9 cellular contexts compared by ENCODE assay signal in genomic region chr15:74817370-74817737, GRCh38. TPM values are rescaled to one million over a fixed set of nuclear protein-coding genes. Genes with fewer than 3 reads are reported as not detected.
A peak's percentile ranks its signal among the peaks of the same experiment; 100 is the strongest.
DNase-seq lines count a peak whose midpoint lies in the region; ATAC-seq and TF ChIP-seq lines count a peak whose summit lies in the region.
"Had no signal": no experiment of that assay in that cellular context is flagged by ENCODE, and none has a peak within 500 bp of the region (broad histone marks: within the 10 kb centered on the region; RNA-seq: fewer than 3 reads in every experiment).

No MANE protein-coding gene starts in this region.

- no peaks in the 10 kb centered on the region for H3K36me3 Mint-ChIP-seq in naive thymus-derived CD8-positive, alpha-beta T cell
- no peaks in the 10 kb centered on the region for H3K36me3 Mint-ChIP-seq in T-cell

- no peaks in the 10 kb centered on the region for H3K36me3 ChIP-seq in left lung

- intact Hi-C loops in left lung (cut with DNase I): no loop called here

- H3K4me3 ChIP-seq in AG09309 (ENCODE audit: control insufficient read depth, low read depth, low read length) (no peak overlapping the region), cardiac fibroblast (replicated peaks in 1 of 2; ENCODE audit: low read depth in 2 of 2, low read length in 2 of 2) (no peak overlapping the region), left lung (no peak overlapping the region)

- peaks cover 0 to 6% of the 10 kb centered on the region in 2 donors for H3K27me3 ChIP-seq in left lung

- TF ChIP-seq CTCF in AG09309 (IDR thresholded peaks at IDR 0.05; ENCODE audit: control insufficient read depth, insufficient read depth, low read depth, low read length, missing control alignments): peak; percentile 33
- peak; percentile 41 for TF ChIP-seq CTCF in cardiac fibroblast (IDR thresholded peaks at IDR 0.05; ENCODE audit: low read depth, low read length)
- no peak for TF ChIP-seq CTCF in left lung (IDR thresholded peaks at IDR 0.05)

- H3K4me3 Mint-ChIP-seq in naive thymus-derived CD8-positive, alpha-beta T cell: no peak overlapping the region
- H3K4me3 Mint-ChIP-seq in T-cell: no peak overlapping the region

- no peak overlapping the region for H3K27ac ChIP-seq in left lung

- H3K27me3 Mint-ChIP-seq in naive thymus-derived CD8-positive, alpha-beta T cell: no peaks in the 10 kb centered on the region
- H3K27me3 Mint-ChIP-seq in T-cell: peaks cover 0 to 2% of the 10 kb centered on the region in 2 donors

- peaks cover 0 to 8% of the 10 kb centered on the region in 2 donors for H3K4me1 ChIP-seq in left lung

- POLR2A ChIA-PET in naive thymus-derived CD8-positive, alpha-beta T cell (lab: Charles Lee): no interaction called here
- POLR2A ChIA-PET in T-cell (lab: Charles Lee): no interaction called here

- CTCF ChIA-PET in T-cell (lab: Charles Lee): interaction anchor here in 1 of 2 donors (0.7 kb wide), 1 partner anchor 874 kb away, joined by 5 read pairs; no protein-coding TSS in a partner anchor

- DNase-seq in AG09309 (ENCODE audit: low read depth): no peak
- DNase-seq in Kasumi-1 (lab: John Stamatoyannopoulos, UW): peak; percentile 39 to 42
- peak; percentile 26 to 30 for DNase-seq in cardiac fibroblast (ENCODE audit: low read depth in 2 of 2)
- no peak for DNase-seq in left lung
- no peak for DNase-seq in naive thymus-derived CD8-positive, alpha-beta T cell
- DNase-seq in T-cell: no peak
- DNase-seq: stimulated activated naive CD4-positive, alpha-beta T cell had no signal

- H3K27ac Mint-ChIP-seq in naive thymus-derived CD8-positive, alpha-beta T cell: no peak overlapping the region
- no peak overlapping the region for H3K27ac Mint-ChIP-seq in T-cell

- no peaks in the 10 kb centered on the region for H3K9me3 ChIP-seq in left lung

- peaks cover 6 to 27% (median 10%) of the 10 kb centered on the region in 4 donors for H3K4me1 Mint-ChIP-seq in naive thymus-derived CD8-positive, alpha-beta T cell
- peaks cover 0 to 13% (median 8%) of the 10 kb centered on the region in 3 donors for H3K4me1 Mint-ChIP-seq in T-cell

- no peaks in the 10 kb centered on the region for H3K9me3 Mint-ChIP-seq in naive thymus-derived CD8-positive, alpha-beta T cell
- no peaks in the 10 kb centered on the region for H3K9me3 Mint-ChIP-seq in T-cell

- ATAC-seq in left lung: peak; percentile 51
- no peak for ATAC-seq in naive thymus-derived CD8-positive, alpha-beta T cell
- no peak for ATAC-seq in HG02938 (IDR thresholded peaks at IDR 0.05; ENCODE audit: unreplicated experiment)
- no peak for ATAC-seq in T-cell (replicated peaks in 1 of 4)
- no peak for ATAC-seq in GM21825 (IDR thresholded peaks at IDR 0.05; ENCODE audit: unreplicated experiment)

RNA-seq across cellular contexts. Expression of gene LMAN1L, which starts 4.7 kb away (rescaled TPM):
- total RNA-seq in left lung (under 1 TPM in 1 of 2 donors, not detected in 1; 0.39 TPM), T-cell (1 to 10 TPM in 1 of 5 donors, under 1 TPM in 4; 0.42 to 1.6 (median 0.44) TPM)
- total RNA-seq in naive thymus-derived CD8-positive, alpha-beta T cell: under 1 TPM; 0.57 to 0.80 TPM
- not detected for polyA plus RNA-seq in naive thymus-derived CD8-positive, alpha-beta T cell

RNA-seq across cellular contexts. Expression of gene CPLX3, which starts 9.1 kb away (rescaled TPM):
- not detected for total RNA-seq in left lung
- total RNA-seq in naive thymus-derived CD8-positive, alpha-beta T cell: under 1 TPM; 0.39 to 0.44 TPM
- not detected for polyA plus RNA-seq in naive thymus-derived CD8-positive, alpha-beta T cell
- total RNA-seq in T-cell: under 1 TPM in 3 of 5 donors, not detected in 2; 0.16 to 0.50 (median 0.26) TPM

RNA-seq across cellular contexts. Expression of gene ULK3, which starts 25.6 kb away (rescaled TPM):
- total RNA-seq in left lung: 10 to 100 TPM; 37.4 to 45.1 TPM
- total RNA-seq in naive thymus-derived CD8-positive, alpha-beta T cell: 10 to 100 TPM; 82.8 to 83.6 TPM
- polyA plus RNA-seq in naive thymus-derived CD8-positive, alpha-beta T cell: 10 to 100 TPM; 16.3 to 32.2 (median 16.6) TPM
- total RNA-seq in T-cell: 100 to 1,000 TPM in 3 of 5 donors, 10 to 100 TPM in 2; 53.4 to 112 (median 101) TPM

RNA-seq across cellular contexts. Expression of gene CSK, which starts 35.5 kb away (rescaled TPM):
- total RNA-seq in left lung (100 to 1,000 TPM in 1 of 2 donors, 10 to 100 TPM in 1; 52.3 to 101 TPM), T-cell (100 to 1,000 TPM; 198 to 296 (median 271) TPM)
- 100 to 1,000 TPM; 220 TPM for total RNA-seq in naive thymus-derived CD8-positive, alpha-beta T cell
- polyA plus RNA-seq in naive thymus-derived CD8-positive, alpha-beta T cell: 100 to 1,000 TPM in 1 of 3 donors, 10 to 100 TPM in 2; 70.8 to 124 (median 79.8) TPM

RNA-seq across cellular contexts. Expression of gene SCAMP2, which starts 55.8 kb away (rescaled TPM):
- total RNA-seq in left lung (100 to 1,000 TPM; 131 to 138 TPM), T-cell (100 to 1,000 TPM in 3 of 5 donors, 10 to 100 TPM in 2; 76.8 to 141 (median 134) TPM)
- 100 to 1,000 TPM; 113 to 117 TPM for total RNA-seq in naive thymus-derived CD8-positive, alpha-beta T cell
- 100 to 1,000 TPM; 109 to 121 (median 119) TPM for polyA plus RNA-seq in naive thymus-derived CD8-positive, alpha-beta T cell

Comparison
In these comparisons a context has a peak if more than half of its experiments do, and no peak if none do; other contexts are left out.
1. DNase-seq: peak in Kasumi-1 (2 of 2) and cardiac fibroblast (2 of 2); none in AG09309 (single experiment), left lung (0 of 2), naive thymus-derived CD8-positive, alpha-beta T cell (0 of 10) and T-cell (0 of 34).
2. CTCF ChIP-seq: peak in AG09309 (single experiment) and cardiac fibroblast (single experiment); none in left lung (0 of 2).